In the genomic region with DNA sequence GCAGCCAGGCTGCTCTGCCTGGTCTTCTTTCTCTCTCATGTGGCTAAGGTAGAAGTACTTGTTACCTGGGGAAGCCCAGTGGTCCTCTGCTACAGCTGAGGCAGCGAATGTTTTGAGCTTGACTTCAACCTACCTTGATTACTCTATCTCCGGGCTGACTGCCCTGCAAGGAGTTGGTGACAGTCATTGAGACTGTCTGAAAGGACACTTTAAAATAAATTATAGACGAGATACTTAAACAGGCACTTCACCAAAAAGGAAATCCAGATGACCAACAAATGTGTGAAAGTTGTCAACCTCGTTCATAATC, we compare ENCODE assay signal across 8 cellular contexts. TPM values are rescaled to one million over a fixed set of nuclear protein-coding genes. Genes with fewer than 3 reads are reported as not detected.
DNase-seq lines count a peak whose midpoint lies in the region; ATAC-seq, FAIRE-seq and TF ChIP-seq lines count a peak whose summit lies in the region.

No MANE protein-coding gene starts in this region.

- TF ChIP-seq CTCF in A549 (IDR thresholded peaks at IDR 0.05) (no peak), lower lobe of right lung (IDR thresholded peaks at IDR 0.05) (no peak)

- H3K27ac Mint-ChIP-seq in activated T-helper 17 cell treated with anti-CD3 and anti-CD28 coated beads, Interleukin-2, amount 50 U/mL, for 72 hours = peak overlapping the region; percentile 47

- H3K9ac ChIP-seq in GM23248 = 0 out of 2 replicates have a peak overlapping the region, but pooled peaks have one; percentile 23

- H4K20me1 ChIP-seq in GM23248 (ENCODE audit: insufficient read depth) = no peaks in the 10 kb centered on the region

- H3K9me2 ChIP-seq in GM23248 (ENCODE audit: insufficient read depth) = no peaks in the 10 kb centered on the region

- ATAC-seq in A549 = peak in 1 of 2 experiments; percentile 62; a peak in 2 of 6 replicates
- ATAC-seq in activated T-helper 17 cell treated with anti-CD3 and anti-CD28 coated beads, Interleukin-2, amount 50 U/mL, for 72 hours (replicated peaks) = no peak
- no peak for ATAC-seq in lower lobe of right lung

- intact Hi-C loops in lower lobe of right lung (cut with DNase I) = no loop called here

- CTCF ChIA-PET in A549 (lab: Yijun Ruan, JAX) = interaction anchor here (1.5 kb wide), 1 partner anchor 13 kb away, joined by 3 read pairs; no protein-coding TSS in a partner anchor

- in situ Hi-C loops in GM23248 (cut with MboI) = no loop called here

- DNase-seq in A549 (ENCODE audit: low read depth in 1 of 2, low spot score in 1 of 2) (no peak), GM23248 (no peak), lower lobe of right lung (no peak), retina (no peak), pons (ENCODE audit: low spot score) (no peak), OCI-M2 (lab: John Stamatoyannopoulos, UW; ENCODE audit: unreplicated experiment) (no peak)
- no peak for DNase-seq in activated CD4-positive, alpha-beta T cell treated with anti-CD3 and anti-CD28 coated beads, Interleukin-2, amount 50 U/mL, for 1 hour

- POLR2A ChIA-PET in A549 (lab: Yijun Ruan, JAX) = no interaction called here

- WGBS in A549 (ENCODE audit: missing lambda C conversion rate) = 26% methylated on average over 4 of the region's 4 CpGs
- 47 to 50% methylated on average over 4 of the region's 4 CpGs for WGBS in GM23248 (ENCODE audit: low coverage in 1 of 2, low lambda C conversion rate in 2 of 2, missing lambda C conversion rate in 2 of 2), 2 experiments

- H3K4me3 Mint-ChIP-seq in activated T-helper 17 cell treated with anti-CD3 and anti-CD28 coated beads, Interleukin-2, amount 50 U/mL, for 72 hours = peak overlapping the region; percentile 92

- H3F3A ChIP-seq in GM23248 (ENCODE audit: insufficient read depth) = no peaks in the 10 kb centered on the region

- peak overlapping the region; percentile 84 for H3K4me3 ChIP-seq in A549
- peak overlapping the region; percentile 95 for H3K4me3 ChIP-seq in GM23248
- peak overlapping the region; percentile 90 for H3K4me3 ChIP-seq in lower lobe of right lung

- H3K9me3 Mint-ChIP-seq in activated T-helper 17 cell treated with anti-CD3 and anti-CD28 coated beads, Interleukin-2, amount 50 U/mL, for 72 hours = no peaks in the 10 kb centered on the region

- peak overlapping the region; percentile 72 for H3K4me2 ChIP-seq in A549
- peak overlapping the region; percentile 90 for H3K4me2 ChIP-seq in GM23248 (ENCODE audit: unreplicated experiment)

- no peaks in the 10 kb centered on the region for H3K36me3 ChIP-seq in GM23248 (ENCODE audit: low read depth)
- no peaks in the 10 kb centered on the region for H3K36me3 ChIP-seq in lower lobe of right lung

- TF ChIP-seq RAD21 in A549 (conservative IDR thresholded peaks at IDR 0.05 in 1 of 2, IDR thresholded peaks at IDR 0.05 in 1 of 2) = no peak

- H3K27ac ChIP-seq in A549 (peak overlapping the region; percentile 60 to 75; a peak in 5 of 6 replicates), GM23248 (no peak overlapping the region), lower lobe of right lung (no peak overlapping the region)

- H2AFZ ChIP-seq in GM23248 = peak overlapping the region; percentile 98

- H3K4me1 ChIP-seq in A549 = peaks cover 8% of the 10 kb centered on the region; the same call in 1 of the 3 replicates
- no peaks in the 10 kb centered on the region; the same call in 1 of the 2 replicates for H3K4me1 ChIP-seq in GM23248 (ENCODE audit: insufficient read depth)
- peaks cover 5% of the 10 kb centered on the region for H3K4me1 ChIP-seq in lower lobe of right lung

- H3K27me3 Mint-ChIP-seq in activated T-helper 17 cell treated with anti-CD3 and anti-CD28 coated beads, Interleukin-2, amount 50 U/mL, for 72 hours = peaks cover 5% of the 10 kb centered on the region

- H3K36me3 Mint-ChIP-seq in activated T-helper 17 cell treated with anti-CD3 and anti-CD28 coated beads, Interleukin-2, amount 50 U/mL, for 72 hours (ENCODE audit: low read depth) = no peaks in the 10 kb centered on the region

- H3K79me2 ChIP-seq in GM23248 (ENCODE audit: insufficient read depth) = peaks cover 21% of the 10 kb centered on the region

- H3K4me1 Mint-ChIP-seq in activated T-helper 17 cell treated with anti-CD3 and anti-CD28 coated beads, Interleukin-2, amount 50 U/mL, for 72 hours = peaks cover 11% of the 10 kb centered on the region

- H3K27me3 ChIP-seq in GM23248 (replicated peaks; ENCODE audit: insufficient read depth) (no peaks in the 10 kb centered on the region), lower lobe of right lung (ENCODE audit: low read depth) (no peaks in the 10 kb centered on the region)

- TF ChIP-seq EP300 in A549 (IDR thresholded peaks at IDR 0.05) = no peak

- H3K9me3 ChIP-seq in A549 (no peaks in the 10 kb centered on the region), GM23248 (ENCODE audit: low read depth) (no peaks in the 10 kb centered on the region), lower lobe of right lung (no peaks in the 10 kb centered on the region)

- no peak for TF ChIP-seq POLR2A in A549 (IDR thresholded peaks at IDR 0.05; ENCODE audit: low read length)

- FAIRE-seq in A549 (lab: Jason Lieb, UNC) = no peak

TF ChIP-seq in A549, 52 proteins besides CTCF, POLR2A, EP300 and RAD21:
- TF ChIP-seq, protein P1, sequence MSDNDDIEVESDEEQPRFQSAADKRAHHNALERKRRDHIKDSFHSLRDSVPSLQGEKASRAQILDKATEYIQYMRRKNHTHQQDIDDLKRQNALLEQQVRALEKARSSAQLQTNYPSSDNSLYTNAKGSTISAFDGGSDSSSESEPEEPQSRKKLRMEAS (IDR thresholded peaks at IDR 0.05) = 0 out of 2 replicates have a peak, but pooled peaks have one; percentile 1
- TF ChIP-seq CBX2 (IDR thresholded peaks at IDR 0.05; ENCODE audit: borderline replicate concordance, low read depth) = no peak

RNA-seq across cellular contexts. Expression of a gene that starts 0.5 kb away (rescaled TPM):
- polyA plus RNA-seq in A549 (2011; rRNA removed) = 23.9 and 25.4 TPM in 2 replicates
- polyA plus RNA-seq in A549 (2012; cell fraction: cytosol; rRNA removed) = 15.0 and 17.8 TPM in 2 replicates
- 65.9 and 71.3 TPM in 2 replicates for polyA plus RNA-seq in A549 (2012; cell fraction: nucleus; rRNA removed)
- 10.1 to 12.6 TPM (median 12.5 TPM) in 3 replicates for polyA plus RNA-seq in A549 (2017; fragmentation: RNase III; extraction: RNeasy Plus Mini Kit Qiagen cat#74134 plus additional on column Dnase treatment)
- 50.1 and 62.5 TPM in 2 replicates for polyA minus RNA-seq in A549 (2011; rRNA and poly(A)+ RNA removed)
- total RNA-seq in GM23248 (2014; rRNA removed; shearing (Covaris generic)) = 6.8 and 15.9 TPM in 2 replicates
- polyA plus RNA-seq in GM23248 (2016; fragmentation: Nextera tagmentation; extraction: Ambion mirVana) = 3.5 and 4.3 TPM in 2 replicates
- 10 to 100 TPM; 64.2 to 88.1 TPM for total RNA-seq in activated T-helper 17 cell treated with anti-CD3 and anti-CD28 coated beads, Interleukin-2, amount 50 U/mL, for 72 hours
- total RNA-seq in lower lobe of right lung = 18.0 TPM

Comparison
In these comparisons a context has a peak if more than half of its experiments do, and no peak if none do; other contexts are left out.
1. H3K27ac ChIP-seq: peak in A549 (2 of 2); none in GM23248 (single experiment) and lower lobe of right lung (single experiment).
2. Peak in every context shown above with its lines, with median percentiles within 50 percentile points of each other: H3K4me3 ChIP-seq.